9 cellular contexts compared by ENCODE assay signal in the genomic region with DNA sequence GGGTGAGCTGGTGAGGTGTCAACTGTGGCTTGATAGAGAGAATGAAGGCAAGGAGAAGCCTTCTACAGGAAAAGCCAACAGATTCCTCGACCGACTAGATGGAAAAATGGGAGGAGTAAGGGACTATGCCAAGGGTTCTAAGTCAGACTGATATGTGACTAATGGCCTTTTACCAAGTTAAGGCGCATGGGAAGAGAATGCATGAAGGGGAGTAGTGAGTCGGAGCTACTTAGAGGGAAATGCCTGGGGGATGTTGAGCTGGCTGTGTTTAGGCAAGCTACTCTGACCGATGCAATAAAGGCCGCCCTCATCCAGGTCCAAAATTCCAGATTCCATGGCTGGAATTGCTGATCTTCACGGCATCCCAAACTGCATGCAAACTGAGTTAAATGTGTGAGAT. TPM values are rescaled to one million over a fixed set of nuclear protein-coding genes. Genes with fewer than 3 reads are reported as not detected.
DNase-seq lines count a peak whose midpoint lies in the region; ATAC-seq lines count a peak whose summit lies in the region.
"Had no signal": no experiment of that assay in that cellular context is flagged by ENCODE, and none has a peak within 500 bp of the region (broad histone marks: within the 10 kb centered on the region; RNA-seq: fewer than 3 reads in every experiment).

No MANE protein-coding gene starts in this region.

- WGBS in urinary bladder, result 27% methylated on average over 7 of the region's 7 CpGs

- H3K4me3 ChIP-seq in urinary bladder (ENCODE audit: low read depth, low read length), result no peak overlapping the region

- H3K4me1 Mint-ChIP-seq in activated T-cell treated with anti-CD3 and anti-CD28 coated beads, Interleukin-2, amount 50 U/mL, for 72 hours (ENCODE audit: low read depth), result peaks cover 75% of the 10 kb centered on the region
- peaks cover 56% of the 10 kb centered on the region for H3K4me1 Mint-ChIP-seq in activated naive CD8-positive, alpha-beta T cell treated with anti-CD3 and anti-CD28 coated beads, Interleukin-2, amount 10 ng/mL, durations not matched to agents 7 days and 5 days
- H3K4me1 Mint-ChIP-seq: nephron had no signal

- H3K36me3 ChIP-seq in urinary bladder (ENCODE audit: insufficient read depth), result no peaks in the 10 kb centered on the region

- POLR2A ChIA-PET in activated naive CD8-positive, alpha-beta T cell treated with anti-CD3 and anti-CD28 coated beads, Interleukin-2, amount 10 ng/mL, durations not matched to agents 7 days and 5 days (lab: Charles Lee), result interaction anchor here (1.0 to 1.5 kb wide), 3 partner anchors 18 to 48 kb away, joined by 3 to 4 read pairs (median 4); partner anchors contain the start of gene APBB1IP

- H3K4me3 Mint-ChIP-seq in activated T-cell treated with anti-CD3 and anti-CD28 coated beads, Interleukin-2, amount 50 U/mL, for 72 hours, result peak overlapping the region; percentile 86 to 96
- peak overlapping the region; percentile 17 for H3K4me3 Mint-ChIP-seq in activated naive CD8-positive, alpha-beta T cell treated with anti-CD3 and anti-CD28 coated beads, Interleukin-2, amount 10 ng/mL, durations not matched to agents 7 days and 5 days
- H3K4me3 Mint-ChIP-seq: nephron had no signal

- peaks cover 3 to 5% of the 10 kb centered on the region in 2 donors for H3K36me3 Mint-ChIP-seq in activated T-cell treated with anti-CD3 and anti-CD28 coated beads, Interleukin-2, amount 50 U/mL, for 72 hours (ENCODE audit: insufficient read depth in 2 of 2)
- peaks cover 20% of the 10 kb centered on the region for H3K36me3 Mint-ChIP-seq in activated naive CD8-positive, alpha-beta T cell treated with anti-CD3 and anti-CD28 coated beads, Interleukin-2, amount 10 ng/mL, durations not matched to agents 7 days and 5 days

- H3K27me3 Mint-ChIP-seq in activated T-cell treated with anti-CD3 and anti-CD28 coated beads, Interleukin-2, amount 50 U/mL, for 72 hours (ENCODE audit: low read depth), result no peaks in the 10 kb centered on the region
- no peaks in the 10 kb centered on the region for H3K27me3 Mint-ChIP-seq in activated naive CD8-positive, alpha-beta T cell treated with anti-CD3 and anti-CD28 coated beads, Interleukin-2, amount 10 ng/mL, durations not matched to agents 7 days and 5 days

- H3K27ac Mint-ChIP-seq in activated T-cell treated with anti-CD3 and anti-CD28 coated beads, Interleukin-2, amount 50 U/mL, for 72 hours, result peak overlapping the region; percentile 100
- H3K27ac Mint-ChIP-seq in activated naive CD8-positive, alpha-beta T cell treated with anti-CD3 and anti-CD28 coated beads, Interleukin-2, amount 10 ng/mL, durations not matched to agents 7 days and 5 days, result peak overlapping the region; percentile 94

- ATAC-seq in activated T-cell treated with anti-CD3 and anti-CD28 coated beads, Interleukin-2, amount 50 U/mL, for 72 hours (replicated peaks in 1 of 2), result no peak
- no peak for ATAC-seq in activated naive CD8-positive, alpha-beta T cell treated with anti-CD3 and anti-CD28 coated beads, Interleukin-2, amount 10 ng/mL, durations not matched to agents 7 days and 5 days (ENCODE audit: low read depth)
- ATAC-seq in HG03342 (IDR thresholded peaks at IDR 0.05; ENCODE audit: unreplicated experiment), result no peak

- DNase-seq in activated T-cell treated with anti-CD3 and anti-CD28 coated beads, Interleukin-2, amount 50 U/mL, for 72 hours, result no peak
- no peak for DNase-seq in activated T-cell treated with anti-CD3 and anti-CD28 coated beads, Interleukin-2, amount 50 U/mL, for 48 hours
- DNase-seq in activated naive CD8-positive, alpha-beta T cell treated with anti-CD3 and anti-CD28 coated beads, Interleukin-2, amount 10 ng/mL, durations not matched to agents 7 days and 5 days, result no peak
- DNase-seq in islet precursor cell, result peak; percentile 92
- no peak for DNase-seq in NCI-H1417 (lab: John Stamatoyannopoulos, UW)
- DNase-seq in T-helper 9 cell, result no peak

- H3K9me3 Mint-ChIP-seq in activated T-cell treated with anti-CD3 and anti-CD28 coated beads, Interleukin-2, amount 50 U/mL, for 72 hours, result no peaks in the 10 kb centered on the region
- no peaks in the 10 kb centered on the region for H3K9me3 Mint-ChIP-seq in activated naive CD8-positive, alpha-beta T cell treated with anti-CD3 and anti-CD28 coated beads, Interleukin-2, amount 10 ng/mL, durations not matched to agents 7 days and 5 days
- H3K9me3 Mint-ChIP-seq: nephron had no signal

- H3K27ac ChIP-seq in urinary bladder (ENCODE audit: low read depth), result peak overlapping the region; percentile 3

- no peaks in the 10 kb centered on the region for H3K4me1 ChIP-seq in urinary bladder (ENCODE audit: insufficient read depth)

RNA-seq across cellular contexts. Expression of gene APBB1IP, which starts 48.2 kb away (rescaled TPM):
- total RNA-seq in activated T-cell treated with anti-CD3 and anti-CD28 coated beads, Interleukin-2, amount 50 U/mL, for 72 hours, result 10 to 100 TPM; 44.1 to 49.7 TPM
- 10 to 100 TPM; 81.1 to 88.7 TPM for total RNA-seq in activated naive CD8-positive, alpha-beta T cell treated with anti-CD3 and anti-CD28 coated beads, Interleukin-2, amount 10 ng/mL, durations not matched to agents 7 days and 5 days
- total RNA-seq in urinary bladder, result 4.1 TPM
- polyA plus RNA-seq in urinary bladder, result 5.5 TPM
